In genomic region chr4:70935038-70935437, GRCh38 we compare ENCODE assay signal across 16 cellular contexts. TPM values are rescaled to one million over a fixed set of nuclear protein-coding genes. Genes with fewer than 3 reads are reported as not detected.
DNase-seq lines count a peak whose midpoint lies in the region; ATAC-seq and TF ChIP-seq lines count a peak whose summit lies in the region.
"Had no signal": no experiment of that assay in that cellular context is flagged by ENCODE, and none has a peak within 500 bp of the region (broad histone marks: within the 10 kb centered on the region; RNA-seq: fewer than 3 reads in every experiment).

No MANE protein-coding gene starts in this region.

- DNase-seq in DND-41 (no peak), IMR-90 (no peak), amniotic epithelial cell (ENCODE audit: low read depth) (peak; percentile 72), omental fat pad (ENCODE audit: low spot score) (no peak), psoas muscle (no peak), NCI-H128 (lab: John Stamatoyannopoulos, UW; ENCODE audit: unreplicated experiment) (no peak), amygdala (lab: John Stamatoyannopoulos, UW) (no peak)
- DNase-seq: Calu3; CD8-positive, alpha-beta T cell; DMS79 treated with DMSO at 0.1 percent for 48 hours; EL; GM23248 had no signal

- dilution Hi-C loops in IMR-90 (cut with HindIII; ENCODE audit: low sequenced_read_pairs, unreplicated experiment): no loop called here

- no peak overlapping the region for H2BK20ac ChIP-seq in IMR-90 (ENCODE audit: low read depth, low read length)

- no peak overlapping the region for H2AK9ac ChIP-seq in IMR-90 (replicated peaks; ENCODE audit: low read depth, low read length, poor library complexity)

- H3K36me3 ChIP-seq in DND-41 (ENCODE audit: insufficient read depth, low read length) (peaks cover 26% of the 10 kb centered on the region), IMR-90 (ENCODE audit: control insufficient read depth, insufficient read depth, low read length) (no peaks in the 10 kb centered on the region), psoas muscle (ENCODE audit: insufficient read depth in 1 of 2, low read depth in 1 of 2) (no peaks in the 10 kb centered on the region)
- H3K36me3 ChIP-seq: HAP-1 had no signal

- H3K9me1 ChIP-seq in IMR-90 (ENCODE audit: insufficient read depth, low read length): peaks cover 10% of the 10 kb centered on the region

- H3K4me3 ChIP-seq in DND-41 (ENCODE audit: low read depth in 1 of 2, low read length in 2 of 2) (no peak overlapping the region), IMR-90 (ENCODE audit: insufficient read depth, low read depth, low read length) (no peak overlapping the region), psoas muscle (no peak overlapping the region)
- H3K4me3 ChIP-seq: BLaER1 treated with 17β-estradiol and CSF1 and Interleukin-3, amounts not matched to agents 10 nM and 100 nM; GM12878; GM23248; HAP-1 had no signal

- peak overlapping the region; percentile 47 for H3K27ac ChIP-seq in DND-41 (ENCODE audit: low read length)
- H3K27ac ChIP-seq in IMR-90 (ENCODE audit: insufficient read depth, low read length): no peak overlapping the region
- H3K27ac ChIP-seq in psoas muscle: no peak overlapping the region
- H3K27ac ChIP-seq: BLaER1 treated with 17β-estradiol and CSF1 and Interleukin-3, amounts not matched to agents 10 nM and 100 nM; GM23248; HL-60 had no signal

- H2AFZ ChIP-seq in DND-41 (ENCODE audit: low read depth, low read length) (no peak overlapping the region), IMR-90 (replicated peaks; ENCODE audit: low read length, poor library complexity) (no peak overlapping the region)
- H2AFZ ChIP-seq: GM23248 had no signal

- in situ Hi-C loops in IMR-90 (cut with MboI; ENCODE audit: low sequenced_read_pairs): no loop called here

- no peak overlapping the region for H2BK15ac ChIP-seq in IMR-90 (ENCODE audit: low read depth, low read length)

- peaks cover 31% of the 10 kb centered on the region for H3K4me1 ChIP-seq in DND-41 (ENCODE audit: insufficient read depth, low read length)
- H3K4me1 ChIP-seq in IMR-90 (ENCODE audit: control insufficient read depth, insufficient read depth, low read length): peaks cover 3% of the 10 kb centered on the region; the same call in 1 of the 2 replicates
- H3K4me1 ChIP-seq in psoas muscle: no peaks in the 10 kb centered on the region
- H3K4me1 ChIP-seq: HAP-1 had no signal

- CTCF ChIA-PET in IMR-90 (lab: Yijun Ruan, JAX): no interaction called here

- no peak overlapping the region for H2BK5ac ChIP-seq in IMR-90 (ENCODE audit: low read depth, low read length, poor library complexity, severe bottlenecking)

- H4K91ac ChIP-seq in IMR-90 (ENCODE audit: insufficient read depth, low read depth, low read length): no peak overlapping the region

- intact Hi-C loops in IMR-90 (cut with micrococcal nuclease) (no loop called here), psoas muscle (cut with DNase I) (no loop called here)

- BruUV-seq in IMR-90 (replicated peaks; lab: Mats Ljungman, UMichigan): no TSS peak

- no peak overlapping the region for H4K5ac ChIP-seq in IMR-90 (ENCODE audit: low read depth, low read length)

- no peak overlapping the region for H3K56ac ChIP-seq in IMR-90 (ENCODE audit: extremely low read depth, insufficient read depth, low read length)

- H3K4me2 ChIP-seq in DND-41 (ENCODE audit: insufficient read depth, low read length) (no peak overlapping the region), IMR-90 (ENCODE audit: low read depth, low read length) (no peak overlapping the region)
- H3K4me2 ChIP-seq: BLaER1 treated with 17β-estradiol and CSF1 and Interleukin-3, amounts not matched to agents 10 nM and 100 nM had no signal

- no peak overlapping the region for H3K18ac ChIP-seq in IMR-90 (ENCODE audit: low read depth, low read length)

- no peak overlapping the region for H2BK120ac ChIP-seq in IMR-90 (ENCODE audit: low read depth, low read length)

- H4K20me1 ChIP-seq in DND-41 (ENCODE audit: insufficient read depth, low read length) (peaks cover 35% of the 10 kb centered on the region; the same call in 1 of the 2 replicates), IMR-90 (ENCODE audit: insufficient read depth, low read length) (peaks cover 26% of the 10 kb centered on the region)

- peak overlapping the region; percentile 38; the same call in 1 of the 2 replicates for H3K14ac ChIP-seq in IMR-90 (replicated peaks; ENCODE audit: low read depth, low read length)

- no peak overlapping the region for H3K23ac ChIP-seq in IMR-90 (ENCODE audit: low read depth, low read length)

- no peak overlapping the region for H3K4ac ChIP-seq in IMR-90 (ENCODE audit: low read depth, low read length)

- no peaks in the 10 kb centered on the region for H3K9me3 ChIP-seq in DND-41 (ENCODE audit: insufficient read depth, low read length, severe bottlenecking)
- H3K9me3 ChIP-seq in IMR-90 (ENCODE audit: control insufficient read depth, insufficient read depth, low read length): no peaks in the 10 kb centered on the region
- H3K9me3 ChIP-seq in psoas muscle: no peaks in the 10 kb centered on the region

- no peak for TF ChIP-seq POLR2A in IMR-90 (IDR thresholded peaks at IDR 0.05; ENCODE audit: low read depth, low read length)

- ATAC-seq in DND-41 (ENCODE audit: insufficient read depth, low read depth): no peak
- ATAC-seq in IMR-90 (ENCODE audit: low read depth): no peak
- ATAC-seq in omental fat pad (ENCODE audit: low FRiP score): peak; percentile 59
- no peak for ATAC-seq in psoas muscle
- ATAC-seq: CD8-positive, alpha-beta T cell; GM12878 had no signal

- POLR2A ChIA-PET in IMR-90 (lab: Charles Lee; ENCODE audit: unreplicated experiment): no interaction called here

- no peaks in the 10 kb centered on the region for H3K27me3 ChIP-seq in DND-41 (ENCODE audit: insufficient read depth, low read length, poor library complexity)
- H3K27me3 ChIP-seq in IMR-90 (ENCODE audit: control insufficient read depth, insufficient read depth, low read length): no peaks in the 10 kb centered on the region
- H3K27me3 ChIP-seq in psoas muscle (ENCODE audit: insufficient read depth in 3 of 3, low read length in 2 of 3): no peaks in the 10 kb centered on the region
- H3K27me3 ChIP-seq: BLaER1 treated with 17β-estradiol and CSF1 and Interleukin-3, amounts not matched to agents 10 nM and 100 nM had no signal

- H2AK5ac ChIP-seq in IMR-90 (ENCODE audit: low read depth, low read length): no peak overlapping the region; the same call in 1 of the 2 replicates

- H3K9ac ChIP-seq in DND-41 (ENCODE audit: low read depth, low read length) (no peak overlapping the region), IMR-90 (ENCODE audit: low read depth, low read length) (no peak overlapping the region)
- H3K9ac ChIP-seq: BLaER1 treated with 17β-estradiol and CSF1 and Interleukin-3, amounts not matched to agents 10 nM and 100 nM; GM23248 had no signal

- no peak for TF ChIP-seq RAD21 in IMR-90 (IDR thresholded peaks at IDR 0.05; ENCODE audit: low read length)

- peaks cover 97% of the 10 kb centered on the region for H3K79me2 ChIP-seq in DND-41 (ENCODE audit: insufficient read depth, low read length)

- H3K79me1 ChIP-seq in IMR-90 (ENCODE audit: low read depth in 1 of 2, low read length in 2 of 2): peaks cover 20 to 61% of the 10 kb centered on the region in 2 experiments

- no CpG with 5 or more reads among the region's 5 CpGs for WGBS in IMR-90 (ENCODE audit: extremely low coverage in 2 of 2, insufficient read length in 1 of 2), 2 experiments
- WGBS in psoas muscle, 3 donors: 92 to 95% (median 92%) methylated on average over 5 of the region's 5 CpGs

- no peak for TF ChIP-seq CTCF in DND-41 (IDR thresholded peaks at IDR 0.05; ENCODE audit: borderline replicate concordance, extremely low read depth, low read length, poor library complexity, severe bottlenecking)
- no peak for TF ChIP-seq CTCF in IMR-90 (conservative IDR thresholded peaks at IDR 0.05; ENCODE audit: low read depth, low read length)
- no peak for TF ChIP-seq CTCF in omental fat pad (IDR thresholded peaks at IDR 0.05)
- TF ChIP-seq CTCF in psoas muscle (IDR thresholded peaks at IDR 0.05): no peak

- peak overlapping the region in 1 of 2 experiments; percentile 52; a peak in 2 of 4 replicates for H4K8ac ChIP-seq in IMR-90 (ENCODE audit: low read depth in 2 of 2, low read length in 2 of 2)

TF ChIP-seq in IMR-90, 13 proteins besides CTCF, POLR2A, EP300 and RAD21:
- TF ChIP-seq MXI1 (IDR thresholded peaks at IDR 0.05; ENCODE audit: borderline replicate concordance, low read depth, low read length): no peak

RNA-seq across cellular contexts. Expression of gene MOB1B, which starts 32.9 kb away (rescaled TPM):
- 5.7 and 15.0 TPM in 2 replicates for total RNA-seq in IMR-90 (2012; rRNA removed)
- polyA plus RNA-seq in IMR-90 (2012; rRNA removed): 5.2 and 6.8 TPM in 2 replicates
- polyA plus RNA-seq in IMR-90 (2012; cell fraction: cytosol; rRNA removed): 1.9 and 3.3 TPM in 2 replicates
- 4.0 and 8.4 TPM in 2 replicates for polyA plus RNA-seq in IMR-90 (2012; cell fraction: nucleus; rRNA removed; ENCODE audit: low replicate concordance)
- total RNA-seq in omental fat pad: 10 to 100 TPM; 11.0 to 19.7 (median 13.8) TPM
- total RNA-seq in psoas muscle: 10 to 100 TPM in 3 of 4 donors, 1 to 10 TPM in 1; 9.8 to 22.3 (median 12.8) TPM
- 1 to 10 TPM; 2.8 to 5.7 (median 5.4) TPM for polyA plus RNA-seq in psoas muscle

RNA-seq across cellular contexts. Expression of gene DCK, which starts 58.4 kb away (rescaled TPM):
- total RNA-seq in IMR-90 (2012; rRNA removed) (7.0 and 14.4 TPM in 2 replicates), omental fat pad (10 to 100 TPM in 3 of 4 donors, 1 to 10 TPM in 1; 9.8 to 21.9 (median 14.2) TPM), psoas muscle (1 to 10 TPM; 4.5 to 6.9 (median 5.8) TPM)
- polyA plus RNA-seq in IMR-90 (2012; rRNA removed) (5.9 and 8.9 TPM in 2 replicates), psoas muscle (10 to 100 TPM in 1 of 3 donors, 1 to 10 TPM in 2; 4.3 to 12.9 (median 6.9) TPM)
- polyA plus RNA-seq in IMR-90 (2012; cell fraction: cytosol; rRNA removed): 0.92 and 1.5 TPM in 2 replicates
- 1.2 and 3.3 TPM in 2 replicates for polyA plus RNA-seq in IMR-90 (2012; cell fraction: nucleus; rRNA removed; ENCODE audit: low replicate concordance)
